Comparison of ENCODE assay signal across 10 cellular contexts in genomic region chr19:47776568-47776967, GRCh38. TPM values are rescaled to one million over a fixed set of nuclear protein-coding genes. Genes with fewer than 3 reads are reported as not detected.
DNase-seq lines count a peak whose midpoint lies in the region; ATAC-seq and TF ChIP-seq lines count a peak whose summit lies in the region.
"Had no signal": no experiment of that assay in that cellular context is flagged by ENCODE, and none has a peak within 500 bp of the region (broad histone marks: within the 10 kb centered on the region; RNA-seq: fewer than 3 reads in every experiment).

No MANE protein-coding gene starts in this region.

- no peak for TF ChIP-seq EP300 in stomach (IDR thresholded peaks at IDR 0.05)

- peak; percentile 98 for DNase-seq in NCI-H1105 treated with DMSO at 0.1 percent for 48 hours (lab: John Stamatoyannopoulos, UW)
- peak; percentile 28 to 95 for DNase-seq in PC-9
- peak; percentile 28 for DNase-seq in iPS DF 19.7 (ENCODE audit: low read depth, low spot score)
- no peak for DNase-seq in stomach
- DNase-seq in NCI-H1048 (lab: John Stamatoyannopoulos, UW): no peak
- no peak for DNase-seq in omental fat pad (ENCODE audit: low spot score)
- no peak for DNase-seq in AML-193 (lab: John Stamatoyannopoulos, UW)
- DNase-seq: activated gamma-delta T cell treated with Interleukin-2 at 50 U/mL for 16 hours, IMR-90, SK-N-SH had no signal

- no peak overlapping the region for H3K27ac ChIP-seq in PC-9
- peak overlapping the region in 3 of 5 donors; percentile 95 for H3K27ac ChIP-seq in stomach

- 0 out of 2 replicates have a peak, but pooled peaks cover 4% of the 10 kb centered on the region for H4K20me1 ChIP-seq in PC-9 (ENCODE audit: insufficient read depth)

- H3K79me2 ChIP-seq in PC-9 (ENCODE audit: low read depth): peaks cover 23% of the 10 kb centered on the region

- CTCF ChIA-PET in PC-9 (lab: Charles Lee): interaction anchor here (0.7 kb wide), 1 partner anchor 11 kb away, joined by 16 read pairs; no protein-coding TSS in a partner anchor

- H3K4me2 ChIP-seq in PC-9: peak overlapping the region; percentile 16
- H3K4me2 ChIP-seq: SK-N-SH had no signal

- H3K4me1 ChIP-seq in PC-9 (replicated peaks; ENCODE audit: insufficient read depth) (peaks cover 24% of the 10 kb centered on the region), stomach (peaks cover 30 to 40% (median 35%) of the 10 kb centered on the region in 4 donors)

- H3K36me3 ChIP-seq in PC-9 (ENCODE audit: low read depth) (peaks cover 6% of the 10 kb centered on the region; the same call in 1 of the 2 replicates), stomach (peaks cover 6 to 12% (median 11%) of the 10 kb centered on the region in 4 donors)

- H3K9me3 ChIP-seq in PC-9 (ENCODE audit: insufficient read depth, low read depth): no peaks in the 10 kb centered on the region
- no peaks in the 10 kb centered on the region for H3K9me3 ChIP-seq in stomach
- H3K9me3 ChIP-seq: SK-N-SH had no signal

- ATAC-seq in omental fat pad (ENCODE audit: low FRiP score): no peak

- BruUV-seq in PC-9 (replicated peaks; lab: Mats Ljungman, UMichigan): no TSS peak

- TF ChIP-seq CTCF in PC-9 (conservative IDR thresholded peaks at IDR 0.05) (no peak), stomach (IDR thresholded peaks at IDR 0.05) (no peak), omental fat pad (IDR thresholded peaks at IDR 0.05) (no peak)

- H3F3A ChIP-seq in PC-9 (ENCODE audit: insufficient read depth, low read depth): peaks cover 22% of the 10 kb centered on the region; the same call in 1 of the 2 replicates

- intact Hi-C loops in PC-9 (cut with micrococcal nuclease; ENCODE audit: unreplicated experiment): no loop called here
- intact Hi-C loops in stomach (cut with DNase I; ENCODE audit: low total_unique reads): no loop called here

- POLR2A ChIA-PET in PC-9 (lab: Charles Lee; ENCODE audit: unreplicated experiment): interaction anchor here (0.6 to 0.7 kb wide), 2 partner anchors 39 to 992 kb away, joined by 3 to 6 read pairs; no protein-coding TSS in a partner anchor

- H3K9me2 ChIP-seq in PC-9 (ENCODE audit: insufficient read depth): no peaks in the 10 kb centered on the region
- H3K9me2 ChIP-seq: SK-N-SH had no signal

- H3K27me3 ChIP-seq in PC-9 (ENCODE audit: insufficient read depth, low read depth) (no peaks in the 10 kb centered on the region), stomach (no peaks in the 10 kb centered on the region)

- no peak overlapping the region for H3K4me3 ChIP-seq in PC-9
- no peak overlapping the region for H3K4me3 ChIP-seq in stomach

- 40 to 54% (median 45%) methylated on average over 4 of the region's 4 CpGs for WGBS in stomach, 5 donors

- TF ChIP-seq POLR2A in stomach (IDR thresholded peaks at IDR 0.05): no peak

- no peak overlapping the region for H2AFZ ChIP-seq in PC-9

RNA-seq across cellular contexts. Expression of gene SELENOW, which starts 1.9 kb away (rescaled TPM):
- 186 TPM in 2 replicates for total RNA-seq in PC-9 (2021)
- total RNA-seq in stomach: 1,000 to 10,000 TPM in 1 of 5 donors, 100 to 1,000 TPM in 4; 204 to 1,097 (median 628) TPM
- polyA plus RNA-seq in stomach: 100 to 1,000 TPM; 496 to 589 (median 581) TPM
- total RNA-seq in omental fat pad: 100 to 1,000 TPM; 198 to 420 (median 334) TPM

RNA-seq across cellular contexts. Expression of gene TPRX1, which starts 27.8 kb away (rescaled TPM):
- total RNA-seq in PC-9 (2021) (not detected in 2 replicates), stomach (not detected), omental fat pad (not detected)
- polyA plus RNA-seq in stomach: not detected
- total RNA-seq: IMR-90 had no signal
- polyA plus RNA-seq: IMR-90, SK-N-SH had no signal

RNA-seq across cellular contexts. Expression of gene NOP53, which starts 31.2 kb away (rescaled TPM):
- total RNA-seq in PC-9 (2021): 225 and 296 TPM in 2 replicates
- 100 to 1,000 TPM; 110 to 784 (median 214) TPM for total RNA-seq in stomach
- 100 to 1,000 TPM; 540 to 699 (median 547) TPM for polyA plus RNA-seq in stomach
- 100 to 1,000 TPM; 212 to 267 (median 232) TPM for total RNA-seq in omental fat pad

RNA-seq across cellular contexts. Expression of gene CRX, which starts 45.2 kb away (rescaled TPM):
- total RNA-seq in PC-9 (2021): not detected in 2 replicates
- total RNA-seq in stomach: not detected
- not detected for polyA plus RNA-seq in stomach
- total RNA-seq in omental fat pad: not detected
- total RNA-seq: IMR-90 had no signal
- polyA plus RNA-seq: IMR-90, SK-N-SH had no signal

Comparison
In these comparisons a context has a peak if more than half of its experiments do, and no peak if none do; other contexts are left out.
1. DNase-seq: peak in NCI-H1105 treated with DMSO at 0.1 percent for 48 hours (single experiment), PC-9 (2 of 2) and iPS DF 19.7 (single experiment); none in stomach (single experiment), NCI-H1048 (single experiment), omental fat pad (single experiment) and AML-193 (0 of 2).